26 cellular contexts compared by ENCODE assay signal in genomic region chr4:110371016-110371795, GRCh38.
DNase-seq lines count a peak whose midpoint lies in the region; ATAC-seq, FAIRE-seq and TF ChIP-seq lines count a peak whose summit lies in the region.
"Had no signal": no experiment of that assay in that cellular context is flagged by ENCODE, and none has a peak within 500 bp of the region (broad histone marks: within the 10 kb centered on the region; RNA-seq: fewer than 3 reads in every experiment).

No MANE protein-coding gene starts in this region.

- no peak for TF ChIP-seq CTCF in epithelial cell of proximal tubule (conservative IDR thresholded peaks at IDR 0.05; ENCODE audit: low read depth, low read length)

- no peak overlapping the region for H3K4me3 Mint-ChIP-seq in stimulated activated naive CD8-positive, alpha-beta T cell treated with anti-CD3 and anti-CD28 coated beads, Interleukin-15, amount 100 ng/mL, for 72 hours
- H3K4me3 Mint-ChIP-seq: activated T-cell treated with anti-CD3 and anti-CD28 coated beads, Interleukin-2, amount 50 U/mL, for 24 hours; dendritic cell treated with granulocyte-macrophage colony-stimulating factor and Interleukin-4, amounts not matched to agents 40 ng/mL and 50 ng/mL, for 4 days; naive thymus-derived CD8-positive, alpha-beta T cell had no signal

- FAIRE-seq in A204.1 (lab: Jason Lieb, UNC) (peak; percentile 83), RCC 7860 (lab: Jason Lieb, UNC) (peak; percentile 96)
- FAIRE-seq: bronchial epithelial cell, GM12891, H1 had no signal

- H3K4me1 Mint-ChIP-seq in stimulated activated naive CD8-positive, alpha-beta T cell treated with anti-CD3 and anti-CD28 coated beads, Interleukin-15, amount 100 ng/mL, for 72 hours, result no peaks in the 10 kb centered on the region
- H3K4me1 Mint-ChIP-seq: naive thymus-derived CD8-positive, alpha-beta T cell had no signal

- peaks cover 25% of the 10 kb centered on the region for H3K27me3 Mint-ChIP-seq in stimulated activated naive CD8-positive, alpha-beta T cell treated with anti-CD3 and anti-CD28 coated beads, Interleukin-15, amount 100 ng/mL, for 72 hours

- no peak overlapping the region for H3K27ac Mint-ChIP-seq in stimulated activated naive CD8-positive, alpha-beta T cell treated with anti-CD3 and anti-CD28 coated beads, Interleukin-15, amount 100 ng/mL, for 72 hours
- H3K27ac Mint-ChIP-seq: activated T-cell treated with anti-CD3 and anti-CD28 coated beads, Interleukin-2, amount 50 U/mL, for 24 hours; dendritic cell treated with granulocyte-macrophage colony-stimulating factor and Interleukin-4, amounts not matched to agents 40 ng/mL and 50 ng/mL, for 4 days; naive thymus-derived CD8-positive, alpha-beta T cell had no signal

- H3K9me3 Mint-ChIP-seq in stimulated activated naive CD8-positive, alpha-beta T cell treated with anti-CD3 and anti-CD28 coated beads, Interleukin-15, amount 100 ng/mL, for 72 hours, result no peaks in the 10 kb centered on the region
- H3K9me3 Mint-ChIP-seq: activated T-cell treated with anti-CD3 and anti-CD28 coated beads, Interleukin-2, amount 50 U/mL, for 24 hours; dendritic cell treated with granulocyte-macrophage colony-stimulating factor and Interleukin-4, amounts not matched to agents 40 ng/mL and 50 ng/mL, for 4 days; naive thymus-derived CD8-positive, alpha-beta T cell had no signal

- no peak overlapping the region for H3K4me3 ChIP-seq in epithelial cell of proximal tubule (ENCODE audit: low read depth, low read length)
- H3K4me3 ChIP-seq: BLaER1 had no signal

- DNase-seq in RCC 7860 (ENCODE audit: low spot score), result peak; percentile 95
- DNase-seq in epithelial cell of proximal tubule (ENCODE audit: low read depth), result peak; percentile 96
- peak; percentile 0 for DNase-seq in non-pigmented ciliary epithelial cell (ENCODE audit: low read depth)
- DNase-seq in stimulated activated naive CD8-positive, alpha-beta T cell treated with anti-CD3 and anti-CD28 coated beads, Interleukin-15, amount 100 ng/mL, for 72 hours, result no peak
- no peak for DNase-seq in NCI-H748 (lab: John Stamatoyannopoulos, UW; ENCODE audit: unreplicated experiment)
- DNase-seq in inferior parietal cortex (ENCODE audit: extremely low spot score), result no peak
- DNase-seq in ureter (ENCODE audit: low spot score), result no peak
- DNase-seq: activated CD4-positive, alpha-beta T cell treated with anti-CD3 and anti-CD28 coated beads for 48 hours; activated naive CD4-positive, alpha-beta T cell; activated T-cell treated with anti-CD3 and anti-CD28 coated beads, Interleukin-2, amount 50 U/mL, for 24 hours; KG1; left colon; mesendoderm; naive thymus-derived CD8-positive, alpha-beta T cell; NCI-H1694; NCI-H2171; NCI-H524; SK-N-SH; T-helper 2 cell; trophoblast cell had no signal

- no peak for ATAC-seq in stimulated activated naive CD8-positive, alpha-beta T cell treated with anti-CD3 and anti-CD28 coated beads, Interleukin-15, amount 100 ng/mL, for 72 hours
- ATAC-seq: left colon; naive thymus-derived CD8-positive, alpha-beta T cell had no signal

Comparison
In these comparisons a context has a peak if more than half of its experiments do, and no peak if none do; other contexts are left out.
1. DNase-seq: peak in RCC 7860 (single experiment), epithelial cell of proximal tubule (single experiment) and non-pigmented ciliary epithelial cell (single experiment); none in stimulated activated naive CD8-positive, alpha-beta T cell treated with anti-CD3 and anti-CD28 coated beads, Interleukin-15, amount 100 ng/mL, for 72 hours (0 of 2), NCI-H748 (single experiment), inferior parietal cortex (single experiment) and ureter (single experiment).